ENCODE assay signal across 11 cellular contexts in the genomic region with DNA sequence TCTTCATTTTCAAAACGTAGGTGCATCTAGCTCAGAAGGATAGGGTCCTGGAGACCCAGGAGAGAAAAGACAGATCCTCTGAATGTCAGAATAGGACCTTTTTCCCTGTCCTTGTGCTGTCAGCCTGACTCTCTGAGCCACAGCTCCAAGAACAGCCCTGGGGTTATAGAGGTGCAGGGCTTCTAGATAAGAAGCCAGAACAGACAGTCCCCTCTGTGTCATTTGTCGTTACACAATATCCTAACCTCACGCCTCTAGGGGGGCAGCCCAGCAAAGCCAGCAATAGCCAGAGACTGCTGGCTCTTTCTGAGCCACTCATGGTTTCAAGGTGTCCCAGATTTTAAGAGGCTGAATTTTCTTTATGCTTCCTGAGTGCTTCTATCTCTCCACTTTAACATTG.
DNase-seq lines count a peak whose midpoint lies in the region; ATAC-seq and TF ChIP-seq lines count a peak whose summit lies in the region.
"Had no signal": no experiment of that assay in that cellular context is flagged by ENCODE, and none has a peak within 500 bp of the region (broad histone marks: within the 10 kb centered on the region; RNA-seq: fewer than 3 reads in every experiment).

No MANE protein-coding gene starts in this region.

- TF ChIP-seq CTCF in hepatocyte (IDR thresholded peaks at IDR 0.05; ENCODE audit: poor library complexity) = no peak
- no peak for TF ChIP-seq CTCF in upper lobe of right lung (IDR thresholded peaks at IDR 0.05)

- H3K4me1 ChIP-seq in hepatocyte (ENCODE audit: insufficient read depth) = peaks cover 8% of the 10 kb centered on the region
- H3K4me1 ChIP-seq in upper lobe of right lung = peaks cover 29% of the 10 kb centered on the region

- peak; percentile 76 for ATAC-seq in upper lobe of right lung
- ATAC-seq in HG03342 (IDR thresholded peaks at IDR 0.05; ENCODE audit: unreplicated experiment) = no peak

- no peak overlapping the region for H2AFZ ChIP-seq in hepatocyte
- H2AFZ ChIP-seq: neural progenitor cell had no signal

- peaks cover 4% of the 10 kb centered on the region for H3K27me3 Mint-ChIP-seq in activated naive CD8-positive, alpha-beta T cell
- H3K27me3 Mint-ChIP-seq in activated naive CD8-positive, alpha-beta T cell treated with anti-CD3 and anti-CD28 coated beads for 36 hours = peaks cover 20% of the 10 kb centered on the region

- H3K4me3 ChIP-seq in hepatocyte = no peak overlapping the region
- no peak overlapping the region for H3K4me3 ChIP-seq in upper lobe of right lung
- H3K4me3 ChIP-seq: neural progenitor cell had no signal

- H3K27me3 ChIP-seq in hepatocyte (no peaks in the 10 kb centered on the region), upper lobe of right lung (no peaks in the 10 kb centered on the region)
- H3K27me3 ChIP-seq: neural progenitor cell had no signal

- DNase-seq in activated naive CD8-positive, alpha-beta T cell treated with anti-CD3 and anti-CD28 coated beads for 36 hours = no peak
- DNase-seq in SIG-M5 (lab: John Stamatoyannopoulos, UW) (peak; percentile 1), hepatocyte (ENCODE audit: low spot score) (no peak), upper lobe of right lung (no peak), EL (no peak), NCI-H2227 treated with DMSO at 0.1 percent for 48 hours (lab: John Stamatoyannopoulos, UW) (no peak)
- DNase-seq: NCI-H510A treated with DMSO at 0.1 percent for 48 hours had no signal

- H4K20me1 ChIP-seq in hepatocyte (ENCODE audit: insufficient read depth, poor library complexity, severe bottlenecking) = no peaks in the 10 kb centered on the region

- H3K9me3 ChIP-seq in hepatocyte (ENCODE audit: low read depth) (no peaks in the 10 kb centered on the region), upper lobe of right lung (no peaks in the 10 kb centered on the region)

- WGBS in hepatocyte (ENCODE audit: low lambda C conversion rate, missing lambda C conversion rate) = 18% methylated on average over 3 of the region's 3 CpGs

- H3K36me3 ChIP-seq in hepatocyte (replicated peaks; ENCODE audit: insufficient read depth, low read depth) (no peaks in the 10 kb centered on the region), upper lobe of right lung (no peaks in the 10 kb centered on the region)
- H3K36me3 ChIP-seq: neural progenitor cell had no signal

- H3K4me3 Mint-ChIP-seq in activated naive CD8-positive, alpha-beta T cell = peak overlapping the region; percentile 0
- no peak overlapping the region for H3K4me3 Mint-ChIP-seq in activated naive CD8-positive, alpha-beta T cell treated with anti-CD3 and anti-CD28 coated beads for 36 hours

- H3K9me3 Mint-ChIP-seq in activated naive CD8-positive, alpha-beta T cell (ENCODE audit: low read depth) = no peaks in the 10 kb centered on the region
- no peaks in the 10 kb centered on the region for H3K9me3 Mint-ChIP-seq in activated naive CD8-positive, alpha-beta T cell treated with anti-CD3 and anti-CD28 coated beads for 36 hours
- H3K9me3 Mint-ChIP-seq: activated naive CD4-positive, alpha-beta T cell treated with anti-CD3 and anti-CD28 coated beads, Interleukin-2, amount 10 ng/mL, durations not matched to agents 7 days and 5 days; neural progenitor cell had no signal

- H3K4me2 ChIP-seq in hepatocyte = no peak overlapping the region
- H3K4me2 ChIP-seq: neural progenitor cell had no signal

- intact Hi-C loops in upper lobe of right lung (cut with DNase I) = no loop called here

- H3K27ac ChIP-seq in hepatocyte (peak overlapping the region; percentile 1), upper lobe of right lung (no peak overlapping the region)
- H3K27ac ChIP-seq: neural progenitor cell had no signal

- H3K79me2 ChIP-seq in hepatocyte = no peaks in the 10 kb centered on the region

- peaks cover 1% of the 10 kb centered on the region for H3K36me3 Mint-ChIP-seq in activated naive CD8-positive, alpha-beta T cell
- H3K36me3 Mint-ChIP-seq in activated naive CD8-positive, alpha-beta T cell treated with anti-CD3 and anti-CD28 coated beads for 36 hours = peaks cover 1% of the 10 kb centered on the region
- H3K36me3 Mint-ChIP-seq: neural progenitor cell had no signal

- peak overlapping the region; percentile 56 for H3K27ac Mint-ChIP-seq in activated naive CD8-positive, alpha-beta T cell
- no peak overlapping the region for H3K27ac Mint-ChIP-seq in activated naive CD8-positive, alpha-beta T cell treated with anti-CD3 and anti-CD28 coated beads for 36 hours
- H3K27ac Mint-ChIP-seq: activated naive CD4-positive, alpha-beta T cell treated with anti-CD3 and anti-CD28 coated beads, Interleukin-2, amount 10 ng/mL, durations not matched to agents 7 days and 5 days had no signal

- peaks cover 40% of the 10 kb centered on the region for H3K4me1 Mint-ChIP-seq in activated naive CD8-positive, alpha-beta T cell (ENCODE audit: low read depth)
- H3K4me1 Mint-ChIP-seq in activated naive CD8-positive, alpha-beta T cell treated with anti-CD3 and anti-CD28 coated beads for 36 hours = peaks cover 43% of the 10 kb centered on the region

- H3K9me2 ChIP-seq in hepatocyte (replicated peaks; ENCODE audit: insufficient read depth) = no peaks in the 10 kb centered on the region
